Comparison of ENCODE assay signal across 33 cellular contexts in the genomic region with DNA sequence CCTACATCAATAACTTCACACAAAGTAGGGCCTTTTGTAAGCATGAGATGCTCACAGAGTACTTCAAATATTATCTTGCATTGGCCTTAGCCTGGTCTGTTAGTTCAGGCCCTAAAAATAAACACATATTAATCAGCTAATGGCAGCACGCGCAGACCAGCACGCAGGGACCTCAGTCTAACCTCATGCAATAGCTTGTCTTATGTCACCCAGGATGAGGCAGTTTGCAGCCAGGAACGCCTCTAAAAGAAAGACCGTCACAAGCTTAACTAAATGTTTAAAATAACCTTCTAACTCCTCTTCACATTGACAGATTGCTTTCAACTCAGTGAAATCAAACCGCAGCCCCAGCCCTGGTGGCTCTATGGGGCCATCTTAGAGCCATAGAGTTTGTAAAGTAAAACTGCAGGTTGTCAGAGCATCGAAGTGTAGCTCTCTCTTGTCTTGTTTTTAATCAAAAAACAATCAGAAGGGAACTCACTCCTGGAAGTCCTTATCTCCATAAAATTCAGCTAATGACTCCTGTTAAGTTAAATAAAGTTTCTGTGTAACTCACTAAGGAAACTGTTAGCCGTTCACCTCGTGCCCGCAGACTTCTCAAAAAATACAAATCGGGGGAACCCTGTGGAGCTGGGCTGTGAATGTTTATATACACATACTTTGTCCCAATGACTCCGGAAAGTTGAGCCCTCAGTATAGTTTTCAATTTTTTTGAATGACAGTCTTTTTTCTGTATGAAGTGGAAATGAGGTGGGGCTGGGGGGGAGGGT.
DNase-seq lines count a peak whose midpoint lies in the region; ATAC-seq and TF ChIP-seq lines count a peak whose summit lies in the region.
"Had no signal": no experiment of that assay in that cellular context is flagged by ENCODE, and none has a peak within 500 bp of the region (broad histone marks: within the 10 kb centered on the region; RNA-seq: fewer than 3 reads in every experiment).

No MANE protein-coding gene starts in this region.

- H3K4me3 Mint-ChIP-seq in chondrocyte (ENCODE audit: unreplicated experiment): no peak overlapping the region
- H3K4me3 Mint-ChIP-seq: activated CD4-positive, alpha-beta T cell treated with anti-CD3 and anti-CD28 coated beads, Interleukin-2, amount 10 ng/mL, durations not matched to agents 7 days and 5 days; activated CD8-positive, alpha-beta memory T cell treated with anti-CD3 and anti-CD28 coated beads, Interleukin-2, amount 10 ng/mL, durations not matched to agents 7 days and 5 days; B cell; brain; CD8-positive, alpha-beta T cell; effector memory CD8-positive, alpha-beta T cell; GM23338; HFFc6; naive B cell had no signal

- ATAC-seq in IMR-90 (ENCODE audit: low read depth) (peak; percentile 71), psoas muscle (peak; percentile 87 to 98 (median 97)), HG03442 (IDR thresholded peaks at IDR 0.05; ENCODE audit: unreplicated experiment) (no peak), HG03095 (IDR thresholded peaks at IDR 0.05; ENCODE audit: unreplicated experiment) (no peak)
- ATAC-seq: activated CD8-positive, alpha-beta memory T cell treated with anti-CD3 and anti-CD28 coated beads, Interleukin-2, amount 10 ng/mL, durations not matched to agents 7 days and 5 days; CD8-positive, alpha-beta T cell; effector memory CD8-positive, alpha-beta T cell; foreskin keratinocyte; GM23338; HepG2; left colon; stimulated activated naive CD8-positive, alpha-beta T cell treated with anti-CD3 and anti-CD28 coated beads, Interleukin-15, Interleukin-2, amounts not matched to agents 100 U/mL and 50 U/mL, for 24 hours had no signal

- H3K4me2 ChIP-seq in IMR-90 (ENCODE audit: low read depth, low read length) (peak overlapping the region; percentile 54), hepatocyte (peak overlapping the region; percentile 53)
- H3K4me2 ChIP-seq: GM23338 had no signal

- peaks cover 24% of the 10 kb centered on the region for H3K4me1 Mint-ChIP-seq in chondrocyte (ENCODE audit: low read depth)
- H3K4me1 Mint-ChIP-seq: activated CD4-positive, alpha-beta T cell treated with anti-CD3 and anti-CD28 coated beads, Interleukin-2, amount 10 ng/mL, durations not matched to agents 7 days and 5 days; activated CD8-positive, alpha-beta memory T cell treated with anti-CD3 and anti-CD28 coated beads, Interleukin-2, amount 10 ng/mL, durations not matched to agents 7 days and 5 days; B cell; brain; naive B cell had no signal

- CTCF ChIA-PET in IMR-90 (lab: Yijun Ruan, JAX): interaction anchor here (0.6 to 0.9 kb wide), 2 partner anchors 9 to 133 kb away, joined by 3 read pairs; no protein-coding TSS in a partner anchor

- peak overlapping the region in 1 of 2 experiments; percentile 32; a peak in 2 of 4 replicates for H4K8ac ChIP-seq in IMR-90 (ENCODE audit: low read depth in 2 of 2, low read length in 2 of 2)

- no peak for TF ChIP-seq RAD21 in IMR-90 (IDR thresholded peaks at IDR 0.05; ENCODE audit: low read length)

- H3K56ac ChIP-seq in IMR-90 (ENCODE audit: extremely low read depth, insufficient read depth, low read length): peak overlapping the region; percentile 43; the same call in 1 of the 2 replicates

- peak overlapping the region; percentile 26; the same call in 1 of the 3 replicates for H2BK15ac ChIP-seq in IMR-90 (ENCODE audit: low read depth, low read length)

- peaks cover 8% of the 10 kb centered on the region for H3K9me1 ChIP-seq in IMR-90 (ENCODE audit: insufficient read depth, low read length)

- H3K9me3 Mint-ChIP-seq in chondrocyte (ENCODE audit: low read depth): peaks cover 2% of the 10 kb centered on the region
- H3K9me3 Mint-ChIP-seq: activated CD4-positive, alpha-beta T cell treated with anti-CD3 and anti-CD28 coated beads, Interleukin-2, amount 10 ng/mL, durations not matched to agents 7 days and 5 days; effector memory CD8-positive, alpha-beta T cell; HFFc6 had no signal

- H2AK5ac ChIP-seq in IMR-90 (ENCODE audit: low read depth, low read length): no peak overlapping the region

- TF ChIP-seq CTCF in IMR-90 (conservative IDR thresholded peaks at IDR 0.05; ENCODE audit: low read depth, low read length): no peak
- TF ChIP-seq CTCF in chondrocyte (IDR thresholded peaks at IDR 0.05): no peak
- TF ChIP-seq CTCF in hepatocyte (IDR thresholded peaks at IDR 0.05; ENCODE audit: poor library complexity): no peak
- no peak for TF ChIP-seq CTCF in psoas muscle (IDR thresholded peaks at IDR 0.05)

- no peaks in the 10 kb centered on the region for H3K27me3 ChIP-seq in IMR-90 (ENCODE audit: control insufficient read depth, insufficient read depth, low read length)
- H3K27me3 ChIP-seq in hepatocyte: no peaks in the 10 kb centered on the region
- no peaks in the 10 kb centered on the region for H3K27me3 ChIP-seq in psoas muscle (ENCODE audit: insufficient read depth in 3 of 3, low read length in 2 of 3)
- H3K27me3 ChIP-seq: colonic mucosa, foreskin keratinocyte, pancreas had no signal

- in situ Hi-C loops in IMR-90 (cut with MboI; ENCODE audit: low sequenced_read_pairs): no loop called here

- H3K79me1 ChIP-seq in IMR-90 (ENCODE audit: low read depth in 1 of 2, low read length in 2 of 2): peaks cover 0 to 6% of the 10 kb centered on the region in 2 experiments; a peak in 1 of 4 replicates

- peak overlapping the region; percentile 54 for H3K23ac ChIP-seq in IMR-90 (ENCODE audit: low read depth, low read length)

- no peaks in the 10 kb centered on the region for H3K36me3 ChIP-seq in IMR-90 (ENCODE audit: control insufficient read depth, insufficient read depth, low read length)
- no peaks in the 10 kb centered on the region for H3K36me3 ChIP-seq in hepatocyte (replicated peaks; ENCODE audit: insufficient read depth, low read depth)
- peaks cover 0 to 5% of the 10 kb centered on the region in 2 donors for H3K36me3 ChIP-seq in psoas muscle (ENCODE audit: insufficient read depth in 1 of 2, low read depth in 1 of 2)
- H3K36me3 ChIP-seq: colonic mucosa, pancreas, thoracic aorta, WERI-Rb-1 had no signal

- H4K5ac ChIP-seq in IMR-90 (ENCODE audit: low read depth, low read length): no peak overlapping the region

- H3K9ac ChIP-seq in IMR-90 (ENCODE audit: low read depth, low read length): peak overlapping the region; percentile 13; the same call in 1 of the 2 replicates

- intact Hi-C loops in IMR-90 (cut with micrococcal nuclease) (no loop called here), psoas muscle (cut with DNase I) (loop anchor here in 1 of 2 donors (5.0 kb wide), 1 partner anchor 450 kb away; no protein-coding TSS in a partner anchor)

- peak overlapping the region; percentile 41 for H3K27ac Mint-ChIP-seq in chondrocyte (ENCODE audit: unreplicated experiment)
- H3K27ac Mint-ChIP-seq: activated CD4-positive, alpha-beta T cell treated with anti-CD3 and anti-CD28 coated beads, Interleukin-2, amount 10 ng/mL, durations not matched to agents 7 days and 5 days; activated CD8-positive, alpha-beta memory T cell treated with anti-CD3 and anti-CD28 coated beads, Interleukin-2, amount 10 ng/mL, durations not matched to agents 7 days and 5 days; B cell; brain; CD8-positive, alpha-beta T cell; effector memory CD8-positive, alpha-beta T cell; HFFc6 had no signal

- no peaks in the 10 kb centered on the region for H3K27me3 Mint-ChIP-seq in chondrocyte (ENCODE audit: low read depth)
- H3K27me3 Mint-ChIP-seq: activated CD4-positive, alpha-beta T cell treated with anti-CD3 and anti-CD28 coated beads, Interleukin-2, amount 10 ng/mL, durations not matched to agents 7 days and 5 days; activated CD8-positive, alpha-beta memory T cell treated with anti-CD3 and anti-CD28 coated beads, Interleukin-2, amount 10 ng/mL, durations not matched to agents 7 days and 5 days; B cell; brain; effector memory CD8-positive, alpha-beta T cell; naive B cell had no signal

- H2AK9ac ChIP-seq in IMR-90 (replicated peaks; ENCODE audit: low read depth, low read length, poor library complexity): no peak overlapping the region

- H2AFZ ChIP-seq in IMR-90 (replicated peaks; ENCODE audit: low read length, poor library complexity) (peak overlapping the region; percentile 72), hepatocyte (no peak overlapping the region)
- H2AFZ ChIP-seq: GM23338 had no signal

- peak overlapping the region; percentile 50; the same call in 1 of the 2 replicates for H3K14ac ChIP-seq in IMR-90 (replicated peaks; ENCODE audit: low read depth, low read length)

- H3K4me3 ChIP-seq in IMR-90 (ENCODE audit: insufficient read depth, low read depth, low read length): peak overlapping the region; percentile 1; the same call in 1 of the 2 replicates
- H3K4me3 ChIP-seq in hepatocyte: no peak overlapping the region
- H3K4me3 ChIP-seq in psoas muscle: no peak overlapping the region
- H3K4me3 ChIP-seq: colonic mucosa, GM23338, pancreas, thoracic aorta had no signal

- peak overlapping the region; percentile 67; the same call in 1 of the 2 replicates for H2BK20ac ChIP-seq in IMR-90 (ENCODE audit: low read depth, low read length)

- POLR2A ChIA-PET in IMR-90 (lab: Charles Lee; ENCODE audit: unreplicated experiment): interaction anchor here (0.6 kb wide), 1 partner anchor 65 kb away, joined by 3 read pairs; no protein-coding TSS in a partner anchor

- H3K27ac ChIP-seq in IMR-90 (ENCODE audit: insufficient read depth, low read length) (peak overlapping the region; percentile 48; the same call in 1 of the 2 replicates), hepatocyte (peak overlapping the region; percentile 70), psoas muscle (peak overlapping the region; percentile 69)
- H3K27ac ChIP-seq: colonic mucosa, foreskin keratinocyte, pancreas, thoracic aorta, WERI-Rb-1 had no signal

- peak; percentile 70 for DNase-seq in IMR-90
- DNase-seq in chondrocyte (ENCODE audit: low spot score): no peak
- no peak for DNase-seq in hepatocyte (ENCODE audit: low spot score)
- DNase-seq in psoas muscle: peak; percentile 27 to 64
- DNase-seq in activated CD4-positive, alpha-beta T cell treated with anti-CD3 and anti-CD28 coated beads for 4 hours: no peak
- no peak for DNase-seq in retina
- DNase-seq: activated CD4-positive, alpha-beta T cell treated with anti-CD3 and anti-CD28 coated beads, Interleukin-2, amount 10 ng/mL, durations not matched to agents 7 days and 5 days; activated CD8-positive, alpha-beta memory T cell treated with anti-CD3 and anti-CD28 coated beads, Interleukin-2, amount 10 ng/mL, durations not matched to agents 7 days and 5 days; activated naive CD4-positive, alpha-beta T cell treated with Interleukin-2 at 50 U/mL for 16 hours; activated T-cell treated with anti-CD3 and anti-CD28 coated beads, Interleukin-2, amount 50 U/mL, for 48 hours; CD8-positive, alpha-beta T cell; colonic mucosa; effector memory CD8-positive, alpha-beta T cell; foreskin keratinocyte; HFFc6; Kasumi-1; left colon; mesendoderm; MV-4-11; naive B cell; NCI-H1694; NCI-H524; pancreas; SHP77 treated with DMSO at 0.1 percent for 48 hours; stimulated activated naive CD8-positive, alpha-beta T cell treated with anti-CD3 and anti-CD28 coated beads, Interleukin-15, Interleukin-2, amounts not matched to agents 100 U/mL and 50 U/mL, for 24 hours; WERI-Rb-1 had no signal

- peak overlapping the region; percentile 73 for H2BK120ac ChIP-seq in IMR-90 (ENCODE audit: low read depth, low read length)

- no peaks in the 10 kb centered on the region for H4K20me1 ChIP-seq in IMR-90 (ENCODE audit: insufficient read depth, low read length)
- no peaks in the 10 kb centered on the region for H4K20me1 ChIP-seq in hepatocyte (ENCODE audit: insufficient read depth, poor library complexity, severe bottlenecking)

- WGBS in IMR-90 (ENCODE audit: extremely low coverage in 2 of 2, insufficient read length in 1 of 2), 2 experiments: no CpG with 5 or more reads among the region's 12 CpGs
- WGBS in hepatocyte (ENCODE audit: low lambda C conversion rate, missing lambda C conversion rate): 44% methylated on average over 12 of the region's 12 CpGs
- 64 to 80% (median 69%) methylated on average over 12 of the region's 12 CpGs for WGBS in psoas muscle, 3 donors

- dilution Hi-C loops in IMR-90 (cut with HindIII; ENCODE audit: low sequenced_read_pairs, unreplicated experiment): no loop called here

- peaks cover 5% of the 10 kb centered on the region for H3K36me3 Mint-ChIP-seq in chondrocyte (ENCODE audit: low read depth)

- peak overlapping the region; percentile 75; the same call in 1 of the 2 replicates for H4K91ac ChIP-seq in IMR-90 (ENCODE audit: insufficient read depth, low read depth, low read length)

- no peaks in the 10 kb centered on the region for H3K9me2 ChIP-seq in hepatocyte (replicated peaks; ENCODE audit: insufficient read depth)

- no peaks in the 10 kb centered on the region for H3K79me2 ChIP-seq in hepatocyte

- no peak for TF ChIP-seq POLR2A in IMR-90 (IDR thresholded peaks at IDR 0.05; ENCODE audit: low read depth, low read length)

- BruUV-seq in IMR-90 (replicated peaks; lab: Mats Ljungman, UMichigan): no TSS peak

- H3K18ac ChIP-seq in IMR-90 (ENCODE audit: low read depth, low read length): peak overlapping the region; percentile 44

- peaks cover 12% of the 10 kb centered on the region for H3K4me1 ChIP-seq in IMR-90 (ENCODE audit: control insufficient read depth, insufficient read depth, low read length)
- peaks cover 24% of the 10 kb centered on the region for H3K4me1 ChIP-seq in hepatocyte (ENCODE audit: insufficient read depth)
- H3K4me1 ChIP-seq in psoas muscle: peaks cover 4% of the 10 kb centered on the region
- H3K4me1 ChIP-seq: colonic mucosa, foreskin keratinocyte had no signal

- H2BK5ac ChIP-seq in IMR-90 (ENCODE audit: low read depth, low read length, poor library complexity, severe bottlenecking): peak overlapping the region; percentile 48

- no peaks in the 10 kb centered on the region for H3K9me3 ChIP-seq in IMR-90 (ENCODE audit: control insufficient read depth, insufficient read depth, low read length)
- H3K9me3 ChIP-seq in hepatocyte (ENCODE audit: low read depth): no peaks in the 10 kb centered on the region
- no peaks in the 10 kb centered on the region for H3K9me3 ChIP-seq in psoas muscle
- H3K9me3 ChIP-seq: colonic mucosa, pancreas, thoracic aorta had no signal

- H3K4ac ChIP-seq in IMR-90 (ENCODE audit: low read depth, low read length): peak overlapping the region; percentile 38

Comparison
In these comparisons a context has a peak if more than half of its experiments do, and no peak if none do; other contexts are left out.
1. ATAC-seq: peak in IMR-90 (single experiment) and psoas muscle (4 of 4); none in HG03442 (single experiment) and HG03095 (single experiment).
2. DNase-seq: peak in IMR-90 (single experiment) and psoas muscle (2 of 2); none in chondrocyte (single experiment), hepatocyte (single experiment), activated CD4-positive, alpha-beta T cell treated with anti-CD3 and anti-CD28 coated beads for 4 hours (0 of 2) and retina (single experiment).
3. Peak in every context shown above with its lines, with median percentiles within 50 percentile points of each other: H3K27ac ChIP-seq.